ENCODE assay signal across 1 cellular context in the genomic region with DNA sequence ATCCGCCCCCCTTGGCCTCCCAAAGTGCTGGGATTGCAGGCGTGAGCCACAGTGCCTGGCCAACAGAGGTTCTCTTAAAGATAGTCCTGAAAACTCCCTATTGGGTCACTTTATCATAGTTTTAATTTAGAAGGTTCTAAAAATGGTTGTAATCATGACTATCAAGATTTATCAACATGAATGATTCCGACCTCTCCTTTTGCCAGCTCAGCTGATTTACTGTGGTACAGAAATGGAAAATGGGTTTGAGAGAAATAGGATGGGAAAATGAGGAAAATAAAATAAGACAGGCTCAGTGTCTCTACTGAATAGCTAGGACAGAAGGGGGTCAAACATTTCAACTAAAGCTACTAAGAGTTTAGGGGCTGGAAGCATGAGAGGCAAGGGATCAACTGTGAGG.
TF ChIP-seq lines count a peak whose summit lies in the region.

No MANE protein-coding gene starts in this region.

TF ChIP-seq in HepG2, 621 proteins besides CTCF, POLR2A, EP300 and RAD21:
- TF ChIP-seq MAFK (conservative IDR thresholded peaks at IDR 0.05 in 1 of 2, IDR thresholded peaks at IDR 0.05 in 1 of 2; ENCODE audit: low read length in 2 of 2), result peak; percentile 27 to 70; a peak in 2 of 4 replicates
- TF ChIP-seq MATR3 (CRISPR knock-in tag; IDR thresholded peaks at IDR 0.05), result no peak
- no peak for TF ChIP-seq ZNF333 (CRISPR knock-in tag; IDR thresholded peaks at IDR 0.05; ENCODE audit: borderline replicate concordance)
- TF ChIP-seq MAFF (IDR thresholded peaks at IDR 0.05; ENCODE audit: low read depth, low read length), result 0 out of 2 replicates have a peak, but pooled peaks have one; percentile 35
